ENCODE assay signal across 8 cellular contexts in the genomic region with DNA sequence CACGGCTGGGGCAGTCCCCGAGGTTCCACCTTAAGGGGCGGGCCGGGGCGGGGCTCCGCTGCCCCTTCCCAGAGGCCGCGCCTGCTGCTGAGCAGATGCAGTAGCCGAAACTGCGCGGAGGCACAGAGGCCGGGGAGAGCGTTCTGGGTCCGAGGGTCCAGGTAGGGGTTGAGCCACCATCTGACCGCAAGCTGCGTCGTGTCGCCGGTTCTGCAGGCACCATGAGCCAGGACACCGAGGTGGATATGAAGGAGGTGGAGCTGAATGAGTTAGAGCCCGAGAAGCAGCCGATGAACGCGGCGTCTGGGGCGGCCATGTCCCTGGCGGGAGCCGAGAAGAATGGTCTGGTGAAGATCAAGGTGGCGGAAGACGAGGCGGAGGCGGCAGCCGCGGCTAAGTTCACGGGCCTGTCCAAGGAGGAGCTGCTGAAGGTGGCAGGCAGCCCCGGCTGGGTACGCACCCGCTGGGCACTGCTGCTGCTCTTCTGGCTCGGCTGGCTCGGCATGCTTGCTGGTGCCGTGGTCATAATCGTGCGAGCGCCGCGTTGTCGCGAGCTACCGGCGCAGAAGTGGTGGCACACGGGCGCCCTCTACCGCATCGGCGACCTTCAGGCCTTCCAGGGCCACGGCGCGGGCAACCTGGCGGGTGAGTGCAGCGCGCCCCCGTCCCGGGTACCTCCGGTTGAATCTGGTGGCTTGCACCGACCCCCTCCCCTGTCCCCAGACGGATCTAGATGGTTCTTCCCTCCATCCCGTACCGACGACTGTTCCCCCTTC. TPM values are rescaled to one million over a fixed set of nuclear protein-coding genes. Genes with fewer than 3 reads are reported as not detected.
DNase-seq lines count a peak whose midpoint lies in the region; ATAC-seq and TF ChIP-seq lines count a peak whose summit lies in the region.

A gene (plus strand): TSS at position 94 of the 776 bp plus-strand sequence. CDS start 128 bp downstream, at position 222.

- H3K4me1 ChIP-seq in ES-I3 (ENCODE audit: insufficient read depth, low read length) (peaks cover 20% of the 10 kb centered on the region), foreskin keratinocyte (peaks cover 27% of the 10 kb centered on the region), neuronal stem cell (ENCODE audit: control insufficient read depth in 2 of 2, insufficient read depth in 1 of 2, low read depth in 1 of 2, low read length in 2 of 2) (peaks cover 16 to 36% of the 10 kb centered on the region in 2 donors)

- peak within 1 kb of the TSS; percentile 94 for H4K91ac ChIP-seq in neuronal stem cell (ENCODE audit: low read depth, low read length, poor library complexity)

- H2BK15ac ChIP-seq in neuronal stem cell (ENCODE audit: low read length): peak within 1 kb of the TSS; percentile 60

- no peaks in the 10 kb centered on the region for H3K27me3 ChIP-seq in foreskin keratinocyte
- H3K27me3 ChIP-seq in neuronal stem cell (ENCODE audit: control insufficient read depth in 3 of 3, insufficient read depth in 3 of 3, low read depth in 1 of 3, low read length in 3 of 3): no peaks in the 10 kb centered on the region

- DNase-seq in Kasumi-1 (lab: John Stamatoyannopoulos, UW) (peak; percentile 77 to 81), SHP77 treated with DMSO at 0.1 percent for 48 hours (lab: John Stamatoyannopoulos, UW) (peak; percentile 51), activated gamma-delta T cell treated with Interleukin-2 at 50 U/mL for 16 hours (peak; percentile 81), foreskin keratinocyte (peak; percentile 78 to 85), neuronal stem cell (ENCODE audit: low spot score) (peak; percentile 86), substantia nigra (lab: John Stamatoyannopoulos, UW) (peak; percentile 51 to 97 (median 85))

- H3K9ac ChIP-seq in ES-I3 (ENCODE audit: low read depth, low read length): peak within 1 kb of the TSS; percentile 97
- peak within 1 kb of the TSS; percentile 100 for H3K9ac ChIP-seq in neuronal stem cell (ENCODE audit: low read depth, low read length, poor library complexity)

- H2AK5ac ChIP-seq in neuronal stem cell (ENCODE audit: low read depth, low read length): peak within 1 kb of the TSS; percentile 97

- peak within 1 kb of the TSS; percentile 62 for H2BK120ac ChIP-seq in neuronal stem cell (ENCODE audit: low read depth, low read length)

- H3K4ac ChIP-seq in neuronal stem cell (ENCODE audit: low read length): peak within 1 kb of the TSS; percentile 72

- H3K23ac ChIP-seq in neuronal stem cell (ENCODE audit: low read depth, low read length, poor library complexity): peak within 1 kb of the TSS; percentile 100

- H3K27ac ChIP-seq in foreskin keratinocyte: peak within 1 kb of the TSS; percentile 98
- peak within 1 kb of the TSS; percentile 96 for H3K27ac ChIP-seq in neuronal stem cell (replicated peaks; ENCODE audit: low read length)
- H3K27ac ChIP-seq in substantia nigra (ENCODE audit: low read depth, low read length, poor library complexity, severe bottlenecking): peak within 1 kb of the TSS; percentile 95

- H3K9me3 ChIP-seq in ES-I3 (ENCODE audit: control insufficient read depth, insufficient read depth, low read length) (no peaks in the 10 kb centered on the region), neuronal stem cell (replicated peaks in 1 of 2; ENCODE audit: control insufficient read depth in 2 of 2, insufficient read depth in 1 of 2, low read depth in 1 of 2, low read length in 2 of 2) (no peaks in the 10 kb centered on the region)

- peaks cover 48% of the 10 kb centered on the region for H3K36me3 ChIP-seq in ES-I3 (ENCODE audit: insufficient read depth, low read length)
- H3K36me3 ChIP-seq in neuronal stem cell (replicated peaks in 1 of 2; ENCODE audit: control insufficient read depth in 2 of 2, insufficient read depth in 2 of 2, low read length in 2 of 2): peaks cover 44 to 84% of the 10 kb centered on the region in 2 donors

- H3K4me3 ChIP-seq in neuronal stem cell (ENCODE audit: low read length in 2 of 2): peak within 1 kb of the TSS; percentile 82 to 93

- WGBS in neuronal stem cell (ENCODE audit: extremely low coverage in 2 of 2, insufficient read length in 2 of 2, insufficient replicate concordance in 1 of 2), 2 donors: no CpG with 5 or more reads among the region's 69 CpGs

- peaks cover 15% of the 10 kb centered on the region for H3K79me1 ChIP-seq in neuronal stem cell (ENCODE audit: low read depth, low read length)

- ATAC-seq in GM21825 (IDR thresholded peaks at IDR 0.05; ENCODE audit: unreplicated experiment) (peak; percentile 61), foreskin keratinocyte (peak; percentile 82)

- H2BK12ac ChIP-seq in neuronal stem cell (ENCODE audit: low read length): peak within 1 kb of the TSS; percentile 92

- peak within 1 kb of the TSS; percentile 98 for H2BK5ac ChIP-seq in neuronal stem cell (ENCODE audit: low read length)

- peak within 1 kb of the TSS; percentile 55 for H2AFZ ChIP-seq in neuronal stem cell (ENCODE audit: low read length)

- peak within 1 kb of the TSS; percentile 99 for H3K14ac ChIP-seq in neuronal stem cell (ENCODE audit: low read length)

- H3K4me2 ChIP-seq in neuronal stem cell (ENCODE audit: insufficient read depth, low read length, poor library complexity, severe bottlenecking): peak within 1 kb of the TSS; percentile 54

- H3K18ac ChIP-seq in neuronal stem cell (ENCODE audit: low read length): peak within 1 kb of the TSS; percentile 99

- peak; percentile 89 for TF ChIP-seq CTCF in foreskin keratinocyte (conservative IDR thresholded peaks at IDR 0.05)

- H4K8ac ChIP-seq in neuronal stem cell (ENCODE audit: low read depth, low read length): no peak within 1 kb of the TSS

RNA-seq across cellular contexts. Expression of the gene that starts here (rescaled TPM):
- total RNA-seq in foreskin keratinocyte: 424 and 537 TPM in 2 replicates
- 511 and 680 TPM in 2 replicates for polyA plus RNA-seq in foreskin keratinocyte
- 54.5 TPM for polyA plus RNA-seq in neuronal stem cell (2013, experiment 1 of 2)
- 51.5 TPM for polyA plus RNA-seq in neuronal stem cell (2013, experiment 2 of 2)

Comparison
In these comparisons a context has a peak if more than half of its experiments do, and no peak if none do; other contexts are left out.
1. Peak in every context shown above with its lines: DNase-seq, ATAC-seq, H3K4me3 ChIP-seq and H3K27ac ChIP-seq.